9 cellular contexts compared by ENCODE assay signal in the genomic region with DNA sequence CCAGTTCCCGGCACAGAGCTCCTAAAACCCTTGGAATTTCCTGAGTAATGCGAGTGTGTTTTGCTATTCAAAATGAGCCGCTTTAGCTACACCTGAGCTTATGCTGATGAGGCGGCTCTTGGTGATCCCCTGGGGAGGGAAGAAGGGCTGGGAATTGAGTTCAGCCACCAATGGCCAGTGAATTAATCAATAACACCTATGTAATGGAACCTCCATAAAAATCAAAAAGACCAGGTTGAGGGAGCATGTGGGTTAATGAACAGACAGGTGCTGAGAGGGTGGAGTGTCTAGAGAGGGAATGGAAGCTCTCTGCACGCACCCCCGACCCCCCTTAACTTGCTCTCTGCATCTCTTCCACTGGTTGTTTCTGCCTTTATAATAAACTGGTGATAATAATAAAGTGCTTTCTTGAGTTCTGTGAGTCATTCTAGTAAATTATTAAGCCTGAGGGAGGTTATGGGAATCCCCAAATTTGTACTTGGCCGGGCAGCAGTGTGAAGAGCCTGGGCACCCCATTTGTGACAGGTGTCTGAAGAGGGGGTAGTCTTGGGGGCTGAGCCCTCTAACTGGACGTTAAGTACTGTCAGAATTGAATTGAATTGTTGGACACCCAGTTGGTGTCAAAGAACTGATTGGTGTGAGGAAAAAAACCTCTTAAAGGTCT. TPM values are rescaled to one million over a fixed set of nuclear protein-coding genes. Genes with fewer than 3 reads are reported as not detected.
DNase-seq lines count a peak whose midpoint lies in the region; ATAC-seq and TF ChIP-seq lines count a peak whose summit lies in the region.
"Had no signal": no experiment of that assay in that cellular context is flagged by ENCODE, and none has a peak within 500 bp of the region (broad histone marks: within the 10 kb centered on the region; RNA-seq: fewer than 3 reads in every experiment).

No MANE protein-coding gene starts in this region.

- ATAC-seq in GM18867 (IDR thresholded peaks at IDR 0.05; ENCODE audit: unreplicated experiment), result peak; percentile 44
- ATAC-seq in HCT116, result peak; percentile 43
- ATAC-seq in naive B cell (ENCODE audit: low read depth in 2 of 2), result no peak

- POLR2A ChIA-PET in HCT116 (lab: Charles Lee), result interaction anchor here (1.0 to 3.6 kb wide), 5 partner anchors 9 to 24 kb away, joined by 3 to 20 read pairs (median 3); a partner anchor contains a TSS

- H3K27me3 ChIP-seq in HCT116 (ENCODE audit: insufficient read depth, low read length), result no peaks in the 10 kb centered on the region
- H3K27me3 ChIP-seq in SJCRH30, result no peaks in the 10 kb centered on the region
- no peaks in the 10 kb centered on the region for H3K27me3 ChIP-seq in vagina

- CTCF ChIA-PET in HCT116 (lab: Charles Lee), result interaction anchor here (1.4 to 1.6 kb wide), 2 partner anchors 20 to 75 kb away, joined by 6 to 8 read pairs; no protein-coding TSS in a partner anchor

- H3K4me1 Mint-ChIP-seq in naive B cell, result peaks cover 50 to 85% (median 54%) of the 10 kb centered on the region in 3 donors

- no peaks in the 10 kb centered on the region for H3K27me3 Mint-ChIP-seq in naive B cell

- no peak overlapping the region for H3K27ac ChIP-seq in HCT116 (ENCODE audit: low read depth, low read length)
- H3K27ac ChIP-seq in SJCRH30, result no peak overlapping the region
- no peak overlapping the region for H3K27ac ChIP-seq in vagina

- H2AFZ ChIP-seq in HCT116 (ENCODE audit: low read depth, low read length, poor library complexity, severe bottlenecking), result peak overlapping the region; percentile 79

- H3K4me3 ChIP-seq in HCT116 (replicated peaks in 1 of 2; ENCODE audit: low read depth in 1 of 2, low read length in 2 of 2), result 0 out of 4 replicates have a peak overlapping the region, but pooled peaks of 1 of the 2 experiments have one; percentile 4
- no peak overlapping the region for H3K4me3 ChIP-seq in SJCRH30
- H3K4me3 ChIP-seq in vagina, result no peak overlapping the region

- H4K20me1 ChIP-seq in HCT116 (ENCODE audit: insufficient read depth), result no peaks in the 10 kb centered on the region

- DNase-seq in HCT116 (ENCODE audit: low read depth, low spot score) (no peak), M059J (ENCODE audit: low read depth) (peak; percentile 40), naive B cell (no peak), occipital lobe (lab: John Stamatoyannopoulos, UW) (no peak), SKM-1 treated with dmso at 0.1 percent for 144 hours (lab: John Stamatoyannopoulos, UW; ENCODE audit: unreplicated experiment) (no peak), SJCRH30 (no peak), vagina (ENCODE audit: extremely low spot score in 2 of 2) (no peak)
- DNase-seq: NCI-H1417 treated with DMSO at 0.1 percent for 48 hours had no signal

- H3K9me3 Mint-ChIP-seq in naive B cell, result peaks cover 0 to 1% (median 0%) of the 10 kb centered on the region in 7 donors

- H3K9me3 ChIP-seq in HCT116 (ENCODE audit: control insufficient read depth in 1 of 2, insufficient read depth in 1 of 2, low read depth in 1 of 2, low read length in 2 of 2) (no peaks in the 10 kb centered on the region), SJCRH30 (replicated peaks) (no peaks in the 10 kb centered on the region), vagina (no peaks in the 10 kb centered on the region)

- TF ChIP-seq RAD21 in HCT116 (IDR thresholded peaks at IDR 0.05; ENCODE audit: low read depth), result no peak

- H3K36me3 ChIP-seq in HCT116 (ENCODE audit: control insufficient read depth in 1 of 2, insufficient read depth in 2 of 2, low read length in 2 of 2) (no peaks in the 10 kb centered on the region), SJCRH30 (no peaks in the 10 kb centered on the region), vagina (no peaks in the 10 kb centered on the region)

- peak overlapping the region in 5 of 6 donors; percentile 23 to 98 (median 76) for H3K27ac Mint-ChIP-seq in naive B cell

- 0 out of 2 replicates have a peak overlapping the region, but pooled peaks have one; percentile 11 for H3K9ac ChIP-seq in HCT116 (ENCODE audit: low read length)

- H3K4me3 Mint-ChIP-seq in naive B cell, result peak overlapping the region in 4 of 8 donors; percentile 10 to 76 (median 49)

- TF ChIP-seq POLR2A in HCT116 (IDR thresholded peaks at IDR 0.05; ENCODE audit: borderline replicate concordance, extremely low read depth, insufficient read depth, insufficient read length), result no peak
- no peak for TF ChIP-seq POLR2A in vagina (IDR thresholded peaks at IDR 0.05)

- BruUV-seq in HCT116 (replicated peaks; lab: Mats Ljungman, UMichigan), result no TSS peak

- intact Hi-C loops in HCT116 (cut with micrococcal nuclease), result no loop called here
- intact Hi-C loops in vagina (cut with DNase I), result no loop called here

- TF ChIP-seq CTCF in HCT116 (IDR thresholded peaks at IDR 0.05 in 2 of 3, conservative IDR thresholded peaks at IDR 0.05 in 1 of 3; ENCODE audit: borderline replicate concordance in 1 of 3, insufficient read depth in 1 of 3, low read depth in 2 of 3, low read length in 2 of 3) (no peak), vagina (IDR thresholded peaks at IDR 0.05) (no peak)

- H3K4me2 ChIP-seq in HCT116 (ENCODE audit: low read length), result peak overlapping the region; percentile 51

- H3K79me2 ChIP-seq in HCT116 (ENCODE audit: insufficient read depth, low read length), result no peaks in the 10 kb centered on the region

- peaks cover 3 to 4% of the 10 kb centered on the region in 2 donors for H3K36me3 Mint-ChIP-seq in naive B cell

- H3K9me2 ChIP-seq in HCT116 (ENCODE audit: insufficient read depth), result no peaks in the 10 kb centered on the region

- RAD21 ChIA-PET in HCT116 (lab: Charles Lee; ENCODE audit: low non-redundant PET in 1 of 2, low total read pairs in 2 of 2, uncharacterized antibody in 2 of 2, unreplicated experiment in 2 of 2), result no interaction called here

- H3K4me1 ChIP-seq in HCT116 (ENCODE audit: control insufficient read depth in 1 of 2, insufficient read depth in 2 of 2, low read length in 2 of 2) (peaks cover 13 to 34% of the 10 kb centered on the region in 2 experiments), SJCRH30 (peaks cover 27% of the 10 kb centered on the region), vagina (no peaks in the 10 kb centered on the region)

TF ChIP-seq in HCT116, 20 proteins besides CTCF, POLR2A, EP300 and RAD21:
- TF ChIP-seq, protein P1, sequence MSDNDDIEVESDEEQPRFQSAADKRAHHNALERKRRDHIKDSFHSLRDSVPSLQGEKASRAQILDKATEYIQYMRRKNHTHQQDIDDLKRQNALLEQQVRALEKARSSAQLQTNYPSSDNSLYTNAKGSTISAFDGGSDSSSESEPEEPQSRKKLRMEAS (IDR thresholded peaks at IDR 0.05), result 0 out of 2 replicates have a peak, but pooled peaks have one; percentile 4
- TF ChIP-seq FOSL1 (IDR thresholded peaks at IDR 0.05; ENCODE audit: low read depth), result peak; percentile 15; the same call in 1 of the 2 replicates
- no peak for TF ChIP-seq EZH2phosphoT487 (IDR thresholded peaks at IDR 0.05; ENCODE audit: borderline replicate concordance)
- no peak for TF ChIP-seq JUND (IDR thresholded peaks at IDR 0.05)

RNA-seq across cellular contexts. Expression of a gene that starts 24.7 kb away (rescaled TPM):
- total RNA-seq in HCT116 (2021; ENCODE audit: unreplicated experiment) (73.2 TPM), occipital lobe (2.3 TPM), vagina (38.1 TPM)
- 71.4 and 74.9 TPM in 2 replicates for polyA plus RNA-seq in HCT116 (2012)
- 1.5 and 3.9 TPM in 2 replicates for total RNA-seq in M059J (2014; rRNA removed; shearing (Covaris generic))
- 100 to 1,000 TPM in 2 of 6 donors, 10 to 100 TPM in 4; 84.7 to 107 (median 93.7) TPM for polyA plus RNA-seq in naive B cell (ENCODE audit: low read depth in 6 of 6)
- 2.3 TPM in 2 replicates for total RNA-seq in SJCRH30 (2014; rRNA removed; shearing (Covaris generic))

RNA-seq across cellular contexts. Expression of a gene that starts 36.8 kb away (rescaled TPM):
- total RNA-seq in HCT116 (2021; ENCODE audit: unreplicated experiment), result 31.5 TPM
- 18.2 and 23.9 TPM in 2 replicates for polyA plus RNA-seq in HCT116 (2012)
- total RNA-seq in M059J (2014; rRNA removed; shearing (Covaris generic)), result 4.1 and 6.8 TPM in 2 replicates
- 10 to 100 TPM; 18.2 to 35.2 (median 27.7) TPM for polyA plus RNA-seq in naive B cell (ENCODE audit: low read depth in 6 of 6)
- 1.6 TPM for total RNA-seq in occipital lobe
- total RNA-seq in SJCRH30 (2014; rRNA removed; shearing (Covaris generic)), result 0.81 and 0.89 TPM in 2 replicates
- total RNA-seq in vagina, result 6.9 TPM

Comparison
In these comparisons a context has a peak if more than half of its experiments do, and no peak if none do; other contexts are left out.
1. ATAC-seq: peak in GM18867 (single experiment) and HCT116 (single experiment); none in naive B cell (0 of 2).